8 cellular contexts compared by ENCODE assay signal in genomic region chr10:5685764-5686240, GRCh38.
DNase-seq lines count a peak whose midpoint lies in the region; ATAC-seq and TF ChIP-seq lines count a peak whose summit lies in the region.

No MANE protein-coding gene starts in this region.

- H3K4me3 ChIP-seq in foreskin fibroblast (ENCODE audit: low read depth in 1 of 2, low read length in 2 of 2) (peak overlapping the region; percentile 92 to 94), skin epidermis (peak overlapping the region; percentile 81 to 98 (median 89))

- TF ChIP-seq CTCF in foreskin fibroblast (IDR thresholded peaks at IDR 0.05; ENCODE audit: low read depth, low read length) = no peak

- peak; percentile 34 for ATAC-seq in SK-N-SH treated with all-trans-retinoic acid at 6 μM for 48 hours
- ATAC-seq in GM21360 (IDR thresholded peaks at IDR 0.05; ENCODE audit: unreplicated experiment) = no peak

- DNase-seq in NCI-H1092 treated with DMSO at 0.1 percent for 48 hours (lab: John Stamatoyannopoulos, UW) (peak; percentile 3), NCI-H1092 (lab: John Stamatoyannopoulos, UW) (no peak), foreskin fibroblast (peak in 1 of 2 donors; percentile 27), NCI-H2196 treated with DMSO at 0.1 percent for 48 hours (lab: John Stamatoyannopoulos, UW; ENCODE audit: unreplicated experiment) (no peak)
- DNase-seq in stimulated activated CD4-positive, alpha-beta T cell treated with anti-CD3 and anti-CD28 coated beads, Interleukin-4, amount 100 ng/mL, for 24 hours = no peak

- peak overlapping the region in 18 of 21 experiments; percentile 83 to 98 (median 93) for H3K27ac ChIP-seq in skin epidermis

TF ChIP-seq in SK-N-SH treated with all-trans-retinoic acid at 6 μM for 48 hours, 23 proteins besides CTCF, POLR2A, EP300 and RAD21:
- no peak for TF ChIP-seq GLIS3 (CRISPR knock-in tag; IDR thresholded peaks at IDR 0.05)
- no peak for TF ChIP-seq ISL1 (CRISPR knock-in tag; IDR thresholded peaks at IDR 0.05)
- TF ChIP-seq POU6F1 (CRISPR knock-in tag; IDR thresholded peaks at IDR 0.05; ENCODE audit: borderline replicate concordance, low read depth) = no peak
- TF ChIP-seq ZNF8 (CRISPR knock-in tag; IDR thresholded peaks at IDR 0.05) = no peak
- TF ChIP-seq ZNF70 (CRISPR knock-in tag; IDR thresholded peaks at IDR 0.05) = no peak
- TF ChIP-seq PATZ1 (CRISPR knock-in tag; IDR thresholded peaks at IDR 0.05; ENCODE audit: borderline replicate concordance) = no peak
- TF ChIP-seq PPARA (CRISPR knock-in tag; IDR thresholded peaks at IDR 0.05; ENCODE audit: borderline replicate concordance) = no peak
- TF ChIP-seq RARB (CRISPR knock-in tag; IDR thresholded peaks at IDR 0.05) = no peak
- TF ChIP-seq TSHZ2 (CRISPR knock-in tag; IDR thresholded peaks at IDR 0.05) = no peak
- no peak for TF ChIP-seq OSR1 (CRISPR knock-in tag; IDR thresholded peaks at IDR 0.05)
- TF ChIP-seq SNAI2 (CRISPR knock-in tag; IDR thresholded peaks at IDR 0.05) = no peak
- TF ChIP-seq TOX (CRISPR knock-in tag; IDR thresholded peaks at IDR 0.05; ENCODE audit: borderline replicate concordance) = no peak
- no peak for TF ChIP-seq ZC3H10 (CRISPR knock-in tag; IDR thresholded peaks at IDR 0.05)
- no peak for TF ChIP-seq CREB5 (CRISPR knock-in tag; IDR thresholded peaks at IDR 0.05; ENCODE audit: low read depth)
- TF ChIP-seq ESRRG (CRISPR knock-in tag; IDR thresholded peaks at IDR 0.05) = no peak
- TF ChIP-seq BACH2 (CRISPR knock-in tag; IDR thresholded peaks at IDR 0.05; ENCODE audit: borderline replicate concordance) = no peak
